ENCODE assay signal across 8 cellular contexts in the genomic region with DNA sequence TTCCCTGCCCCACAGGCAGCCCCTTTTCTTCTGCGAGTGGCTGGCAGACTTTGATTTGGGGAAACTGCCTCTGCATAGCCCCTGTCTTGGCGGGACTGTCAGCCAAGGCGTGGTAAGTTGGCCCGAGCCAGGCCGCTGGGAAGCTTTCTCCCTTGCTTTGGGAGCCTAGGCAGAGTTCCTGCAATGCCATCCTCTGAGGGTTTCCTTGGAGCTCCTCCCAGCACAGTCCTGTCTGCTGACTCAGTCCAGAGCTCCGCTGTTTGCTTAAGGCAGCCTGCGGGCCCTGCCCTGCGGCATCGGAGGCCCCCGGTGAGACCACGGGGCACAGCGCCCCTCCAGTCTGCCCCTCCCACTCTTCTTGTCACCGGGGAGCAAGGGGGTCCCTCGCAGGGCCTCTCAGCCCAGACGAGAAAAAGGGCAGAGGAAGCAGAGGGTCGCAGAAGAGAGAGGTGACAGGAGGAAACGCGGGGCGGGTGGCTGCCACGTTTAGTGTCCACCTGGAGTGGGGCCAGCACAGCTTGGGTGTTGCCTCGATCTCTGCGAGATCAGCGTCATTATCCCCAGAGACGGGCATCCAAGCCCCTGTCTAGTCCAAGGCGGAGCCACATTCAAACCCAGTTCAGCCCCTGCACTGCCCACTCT. TPM values are rescaled to one million over a fixed set of nuclear protein-coding genes. Genes with fewer than 3 reads are reported as not detected.
DNase-seq lines count a peak whose midpoint lies in the region; ATAC-seq, FAIRE-seq and TF ChIP-seq lines count a peak whose summit lies in the region.

No MANE protein-coding gene starts in this region.

- peaks cover 2% of the 10 kb centered on the region for H3K4me1 Mint-ChIP-seq in activated naive CD8-positive, alpha-beta T cell (ENCODE audit: low read depth)
- H3K4me1 Mint-ChIP-seq in activated naive CD8-positive, alpha-beta T cell treated with anti-CD3 and anti-CD28 coated beads for 36 hours, result no peaks in the 10 kb centered on the region

- no peak for FAIRE-seq in bronchial epithelial cell (lab: Jason Lieb, UNC)

- H3K36me3 ChIP-seq in bronchial epithelial cell (ENCODE audit: control insufficient read depth, insufficient read depth, low read length), result no peaks in the 10 kb centered on the region
- H3K36me3 ChIP-seq in right lobe of liver, result no peaks in the 10 kb centered on the region
- H3K36me3 ChIP-seq in aorta (ENCODE audit: control insufficient read depth in 1 of 2, insufficient read depth in 2 of 2, low read length in 1 of 2), result no peaks in the 10 kb centered on the region

- H3K27me3 Mint-ChIP-seq in activated naive CD8-positive, alpha-beta T cell, result peaks cover 5% of the 10 kb centered on the region
- H3K27me3 Mint-ChIP-seq in activated naive CD8-positive, alpha-beta T cell treated with anti-CD3 and anti-CD28 coated beads for 36 hours, result peaks cover 25% of the 10 kb centered on the region

- H3K27ac ChIP-seq in right lobe of liver (peak overlapping the region; percentile 7 to 37 (median 20)), aorta (ENCODE audit: low read depth in 1 of 2, low read length in 2 of 2) (peak overlapping the region in 1 of 2 donors; percentile 49)

- H3K27ac Mint-ChIP-seq in activated naive CD8-positive, alpha-beta T cell, result no peak overlapping the region
- H3K27ac Mint-ChIP-seq in activated naive CD8-positive, alpha-beta T cell treated with anti-CD3 and anti-CD28 coated beads for 36 hours, result no peak overlapping the region

- H3K4me1 ChIP-seq in right lobe of liver (peaks cover 0 to 10% (median 2%) of the 10 kb centered on the region in 4 donors), aorta (ENCODE audit: control insufficient read depth in 1 of 2, insufficient read depth in 2 of 2, low read length in 2 of 2) (peaks cover 0 to 7% of the 10 kb centered on the region in 2 donors)

- H3K9me3 ChIP-seq in right lobe of liver (no peaks in the 10 kb centered on the region), aorta (ENCODE audit: control insufficient read depth, low read length) (no peaks in the 10 kb centered on the region)

- H3K4me3 Mint-ChIP-seq in activated naive CD8-positive, alpha-beta T cell, result peak overlapping the region; percentile 40
- no peak overlapping the region for H3K4me3 Mint-ChIP-seq in activated naive CD8-positive, alpha-beta T cell treated with anti-CD3 and anti-CD28 coated beads for 36 hours

- TF ChIP-seq CTCF in bronchial epithelial cell (IDR thresholded peaks at IDR 0.05; ENCODE audit: insufficient read depth, low read length, severe bottlenecking) (no peak), right lobe of liver (IDR thresholded peaks at IDR 0.05) (no peak)

- no peaks in the 10 kb centered on the region for H3K27me3 ChIP-seq in bronchial epithelial cell (ENCODE audit: control insufficient read depth, insufficient read depth, low read length)
- no peaks in the 10 kb centered on the region for H3K27me3 ChIP-seq in right lobe of liver
- H3K27me3 ChIP-seq in aorta (ENCODE audit: control insufficient read depth in 1 of 2, insufficient read depth in 2 of 2, low read length in 1 of 2), result no peaks in the 10 kb centered on the region

- H3K4me3 ChIP-seq in bronchial epithelial cell (ENCODE audit: low read depth, low read length) (peak overlapping the region; percentile 9), right lobe of liver (no peak overlapping the region), aorta (ENCODE audit: low read length in 2 of 2) (no peak overlapping the region)

- ATAC-seq in right lobe of liver (peak; percentile 25 to 49 (median 38)), aorta (ENCODE audit: low FRiP score) (peak; percentile 83), HG03135 (IDR thresholded peaks at IDR 0.05; ENCODE audit: unreplicated experiment) (no peak)

- no peak for DNase-seq in activated naive CD8-positive, alpha-beta T cell treated with anti-CD3 and anti-CD28 coated beads for 36 hours
- peak; percentile 80 for DNase-seq in bronchial epithelial cell (ENCODE audit: low read depth)
- no peak for DNase-seq in right lobe of liver
- DNase-seq in aorta, result peak; percentile 85 to 89
- DNase-seq in NCI-H187 (lab: John Stamatoyannopoulos, UW), result no peak
- no peak for DNase-seq in AML-193 (lab: John Stamatoyannopoulos, UW)

- intact Hi-C loops in right lobe of liver (cut with DNase I), result no loop called here
- intact Hi-C loops in aorta (cut with DNase I), result loop anchor here in 1 of 2 donors (2.0 kb wide), 1 partner anchor 59 kb away; a partner anchor contains a TSS

- no peaks in the 10 kb centered on the region for H3K9me3 Mint-ChIP-seq in activated naive CD8-positive, alpha-beta T cell (ENCODE audit: low read depth)
- peaks cover 4% of the 10 kb centered on the region for H3K9me3 Mint-ChIP-seq in activated naive CD8-positive, alpha-beta T cell treated with anti-CD3 and anti-CD28 coated beads for 36 hours

- 39% methylated on average over 10 of the region's 25 CpGs for WGBS in right lobe of liver (ENCODE audit: insufficient coverage, low coverage, low lambda C conversion rate, missing lambda C conversion rate)
- 13 to 16% methylated on average over 23 to 25 of the region's 25 CpGs for WGBS in aorta, 2 donors

- TF ChIP-seq POLR2A in right lobe of liver (IDR thresholded peaks at IDR 0.05), result no peak

- no peaks in the 10 kb centered on the region for H3K36me3 Mint-ChIP-seq in activated naive CD8-positive, alpha-beta T cell
- H3K36me3 Mint-ChIP-seq in activated naive CD8-positive, alpha-beta T cell treated with anti-CD3 and anti-CD28 coated beads for 36 hours, result no peaks in the 10 kb centered on the region

RNA-seq across cellular contexts. Expression of a gene that starts 58.9 kb away (rescaled TPM):
- total RNA-seq in activated naive CD8-positive, alpha-beta T cell treated with anti-CD3 and anti-CD28 coated beads for 36 hours, result under 1 TPM; 0.12 to 0.25 TPM
- total RNA-seq in bronchial epithelial cell (11.1 and 12.8 TPM in 2 replicates), right lobe of liver (10 to 100 TPM in 5 of 6 experiments, 1 to 10 TPM in 1; 9.2 to 25.8 (median 11.8) TPM), aorta (10 to 100 TPM; 39.9 to 43.8 TPM)
- polyA plus RNA-seq in aorta, result 10 to 100 TPM in 1 of 2 donors, 1 to 10 TPM in 1; 4.5 to 10.1 TPM

Comparison
In these comparisons a context has a peak if more than half of its experiments do, and no peak if none do; other contexts are left out.
1. DNase-seq: peak in bronchial epithelial cell (single experiment) and aorta (2 of 2); none in activated naive CD8-positive, alpha-beta T cell treated with anti-CD3 and anti-CD28 coated beads for 36 hours (single experiment), right lobe of liver (0 of 3), NCI-H187 (0 of 2) and AML-193 (0 of 2).